In genomic region chr2:177164131-177164530, GRCh38 we compare ENCODE assay signal across 11 cellular contexts. TPM values are rescaled to one million over a fixed set of nuclear protein-coding genes. Genes with fewer than 3 reads are reported as not detected.
DNase-seq lines count a peak whose midpoint lies in the region; ATAC-seq and TF ChIP-seq lines count a peak whose summit lies in the region.
"Had no signal": no experiment of that assay in that cellular context is flagged by ENCODE, and none has a peak within 500 bp of the region (broad histone marks: within the 10 kb centered on the region; RNA-seq: fewer than 3 reads in every experiment).

No MANE protein-coding gene starts in this region.

- no peak overlapping the region for H3K4me3 Mint-ChIP-seq in naive thymus-derived CD4-positive, alpha-beta T cell
- no peak overlapping the region for H3K4me3 Mint-ChIP-seq in T-helper 2 cell treated with Interferon-gamma antibody and Interleukin-4, amounts not matched to agents 5 μg/mL and 100 μg/mL, for 36 hours
- H3K4me3 Mint-ChIP-seq: activated T-helper 17 cell treated with anti-CD3 and anti-CD28 coated beads, Interleukin-2, amount 50 U/mL, for 72 hours; CD4-positive, alpha-beta T cell; memory B cell had no signal

- dilution Hi-C loops in mammary epithelial cell (cut with HindIII; ENCODE audit: low sequenced_read_pairs): loop anchor here (10.0 kb wide), 3 partner anchors 51 to 251 kb away; partner anchors contain the start of gene HNRNPA3

- intact Hi-C loops in A673 (cut with micrococcal nuclease; ENCODE audit: unreplicated experiment): loop anchor here (1.0 to 10.0 kb wide), 6 partner anchors 101 to 1037 kb away; partner anchors contain the start of genes HOXD8 and NFE2L2
- intact Hi-C loops in mammary epithelial cell (cut with micrococcal nuclease): loop anchor here (1.0 to 2.0 kb wide), 9 partner anchors 34 to 595 kb away; no protein-coding TSS in a partner anchor
- intact Hi-C loops in naive thymus-derived CD4-positive, alpha-beta T cell (cut with micrococcal nuclease): loop anchor here (1.0 to 5.0 kb wide), 13 partner anchors 63 to 1037 kb away; partner anchors contain the start of gene HOXD8 (in 1 of the 2)

- H3K27me3 ChIP-seq in A673 (replicated peaks; ENCODE audit: insufficient read depth, low read depth, low read length, poor library complexity) (no peaks in the 10 kb centered on the region), mammary epithelial cell (ENCODE audit: insufficient read depth, low read length) (no peaks in the 10 kb centered on the region)
- H3K27me3 ChIP-seq in naive thymus-derived CD4-positive, alpha-beta T cell (ENCODE audit: control insufficient read depth in 2 of 2, insufficient read depth in 2 of 2, low read length in 2 of 2): no peaks in the 10 kb centered on the region

- H2AFZ ChIP-seq in mammary epithelial cell (ENCODE audit: low read depth, low read length): peak overlapping the region; percentile 84

- peaks cover 0 to 1% (median 0%) of the 10 kb centered on the region in 11 donors for H3K9me3 Mint-ChIP-seq in naive thymus-derived CD4-positive, alpha-beta T cell
- H3K9me3 Mint-ChIP-seq in T-helper 2 cell treated with Interferon-gamma antibody and Interleukin-4, amounts not matched to agents 5 μg/mL and 100 μg/mL, for 36 hours: no peaks in the 10 kb centered on the region
- H3K9me3 Mint-ChIP-seq: activated T-helper 17 cell treated with anti-CD3 and anti-CD28 coated beads, Interleukin-2, amount 50 U/mL, for 72 hours; CD4-positive, alpha-beta T cell; memory B cell had no signal

- 30% methylated on average over 3 of the region's 3 CpGs for WGBS in mammary epithelial cell (ENCODE audit: low coverage, missing lambda C conversion rate)

- CTCF ChIA-PET in A673 (lab: Charles Lee) (interaction anchor here (0.7 to 1.7 kb wide), 8 partner anchors 15 to 1037 kb away, joined by 3 to 12 read pairs (median 3); no protein-coding TSS in a partner anchor), HEK293 (lab: Yijun Ruan, JAX) (interaction anchor here (0.6 to 4.4 kb wide), 43 partner anchors 8 to 605 kb away, joined by 3 to 115 read pairs (median 6); partner anchors contain the start of gene HNRNPA3), mammary epithelial cell (lab: Charles Lee; ENCODE audit: low non-redundant PET) (interaction anchor here (0.6 to 0.7 kb wide), 4 partner anchors 153 to 531 kb away, joined by 3 to 8 read pairs (median 3); no protein-coding TSS in a partner anchor)
- CTCF ChIA-PET in naive thymus-derived CD4-positive, alpha-beta T cell (lab: Charles Lee): interaction anchor here (0.6 to 5.3 kb wide), 33 partner anchors 9 to 609 kb away, joined by 3 to 126 read pairs (median 4); partner anchors contain the start of genes HNRNPA3 and NFE2L2

- H3K36me3 Mint-ChIP-seq in naive thymus-derived CD4-positive, alpha-beta T cell: no peaks in the 10 kb centered on the region
- no peaks in the 10 kb centered on the region for H3K36me3 Mint-ChIP-seq in T-helper 2 cell treated with Interferon-gamma antibody and Interleukin-4, amounts not matched to agents 5 μg/mL and 100 μg/mL, for 36 hours (ENCODE audit: low read depth)
- H3K36me3 Mint-ChIP-seq: memory B cell had no signal

- H3K27ac ChIP-seq in A673 (ENCODE audit: low read depth, low read length, poor library complexity, severe bottlenecking) (no peak overlapping the region), HEK293 (ENCODE audit: extremely low read depth, low read depth, low read length) (no peak overlapping the region), mammary epithelial cell (ENCODE audit: insufficient read depth, low read depth, low read length) (no peak overlapping the region)
- H3K27ac ChIP-seq in naive thymus-derived CD4-positive, alpha-beta T cell (ENCODE audit: low read depth, low read length): no peak overlapping the region

- TF ChIP-seq CTCF in A673 (conservative IDR thresholded peaks at IDR 0.05; ENCODE audit: low read depth, low read length): no peak
- no peak for TF ChIP-seq CTCF in HEK293 (tag by site-specific recombination; IDR thresholded peaks at IDR 0.05)
- TF ChIP-seq CTCF in mammary epithelial cell (conservative IDR thresholded peaks at IDR 0.05 in 1 of 2, IDR thresholded peaks at IDR 0.05 in 1 of 2; ENCODE audit: extremely low read depth in 1 of 2, insufficient read depth in 1 of 2, low read depth in 1 of 2, low read length in 2 of 2): no peak

- H3K27ac Mint-ChIP-seq in naive thymus-derived CD4-positive, alpha-beta T cell: no peak overlapping the region
- H3K27ac Mint-ChIP-seq in T-helper 2 cell treated with Interferon-gamma antibody and Interleukin-4, amounts not matched to agents 5 μg/mL and 100 μg/mL, for 36 hours: no peak overlapping the region
- H3K27ac Mint-ChIP-seq: activated T-helper 17 cell treated with anti-CD3 and anti-CD28 coated beads, Interleukin-2, amount 50 U/mL, for 72 hours; CD4-positive, alpha-beta T cell; memory B cell had no signal

- H3K4me1 Mint-ChIP-seq in naive thymus-derived CD4-positive, alpha-beta T cell: peaks cover 0 to 28% (median 12%) of the 10 kb centered on the region in 7 donors
- H3K4me1 Mint-ChIP-seq in T-helper 2 cell treated with Interferon-gamma antibody and Interleukin-4, amounts not matched to agents 5 μg/mL and 100 μg/mL, for 36 hours (ENCODE audit: low read depth): peaks cover 26% of the 10 kb centered on the region

- H3K9ac ChIP-seq in mammary epithelial cell (ENCODE audit: insufficient read depth, low read length): no peak overlapping the region

- H3K4me3 ChIP-seq in A673 (ENCODE audit: low read depth, low read length, poor library complexity, severe bottlenecking) (peak overlapping the region; percentile 28), HEK293 (ENCODE audit: low read depth, low read length) (peak overlapping the region; percentile 0; the same call in 1 of the 2 replicates), mammary epithelial cell (replicated peaks in 1 of 3; ENCODE audit: insufficient read depth in 1 of 3, low read depth in 2 of 3, low read length in 3 of 3) (peak overlapping the region in 2 of 3 experiments; percentile 29 to 30)
- peak overlapping the region; percentile 25 for H3K4me3 ChIP-seq in naive thymus-derived CD4-positive, alpha-beta T cell (ENCODE audit: low read length)

- H3K79me2 ChIP-seq in mammary epithelial cell (ENCODE audit: insufficient read depth, low read length): no peaks in the 10 kb centered on the region

- in situ Hi-C loops in mammary epithelial cell (cut with MboI; ENCODE audit: low sequenced_read_pairs in 2 of 2): loop anchor here in 1 of 2 donors (5.0 to 25.0 kb wide), 5 partner anchors 101 to 598 kb away; partner anchors contain the start of gene NFE2L2

- peaks cover 48% of the 10 kb centered on the region for H3K4me1 ChIP-seq in A673 (ENCODE audit: insufficient read depth, low read length, poor library complexity, severe bottlenecking)
- H3K4me1 ChIP-seq in HEK293 (ENCODE audit: control insufficient read depth, insufficient read depth, low read length): peaks cover 9% of the 10 kb centered on the region
- peaks cover 32% of the 10 kb centered on the region for H3K4me1 ChIP-seq in mammary epithelial cell (ENCODE audit: insufficient read depth, low read length)
- H3K4me1 ChIP-seq in naive thymus-derived CD4-positive, alpha-beta T cell (ENCODE audit: control insufficient read depth in 2 of 2, insufficient read depth in 2 of 2, low read length in 2 of 2): peaks cover 11 to 16% of the 10 kb centered on the region in 2 donors

- DNase-seq in A673 (ENCODE audit: low spot score) (no peak), mammary epithelial cell (no peak)
- no peak for DNase-seq in naive thymus-derived CD4-positive, alpha-beta T cell
- no peak for DNase-seq in T-helper 2 cell treated with Interferon-gamma antibody and Interleukin-4, amounts not matched to agents 5 μg/mL and 100 μg/mL, for 36 hours (ENCODE audit: low spot score)

- no peak for ATAC-seq in naive thymus-derived CD4-positive, alpha-beta T cell
- ATAC-seq in GM21526 (IDR thresholded peaks at IDR 0.05; ENCODE audit: low FRiP score, unreplicated experiment) (no peak), HG02588 (IDR thresholded peaks at IDR 0.05; ENCODE audit: unreplicated experiment) (no peak), HG03457 (IDR thresholded peaks at IDR 0.05; ENCODE audit: unreplicated experiment) (no peak)

- POLR2A ChIA-PET in A673 (lab: Charles Lee; ENCODE audit: low non-redundant PET): no interaction called here
- POLR2A ChIA-PET in HEK293 (lab: Yijun Ruan, JAX): interaction anchor here (0.6 to 1.9 kb wide), 5 partner anchors 46 to 101 kb away, joined by 3 to 9 read pairs (median 4); partner anchors contain the start of gene NFE2L2
- POLR2A ChIA-PET in naive thymus-derived CD4-positive, alpha-beta T cell (lab: Charles Lee): interaction anchor here (0.6 to 4.7 kb wide), 15 partner anchors 16 to 745 kb away, joined by 3 to 176 read pairs (median 7); partner anchors contain the start of genes HNRNPA3 and NFE2L2

- no TSS peak for BruUV-seq in A673 (replicated peaks; lab: Mats Ljungman, UMichigan)
- BruUV-seq in mammary epithelial cell (replicated peaks; lab: Mats Ljungman, UMichigan): no TSS peak

- peaks cover 0 to 9% (median 0%) of the 10 kb centered on the region in 5 donors for H3K27me3 Mint-ChIP-seq in naive thymus-derived CD4-positive, alpha-beta T cell
- H3K27me3 Mint-ChIP-seq in T-helper 2 cell treated with Interferon-gamma antibody and Interleukin-4, amounts not matched to agents 5 μg/mL and 100 μg/mL, for 36 hours (ENCODE audit: low read depth): peaks cover 9% of the 10 kb centered on the region
- H3K27me3 Mint-ChIP-seq: CD4-positive, alpha-beta T cell; memory B cell had no signal

- no peaks in the 10 kb centered on the region for H4K20me1 ChIP-seq in mammary epithelial cell (ENCODE audit: insufficient read depth, low read length)

- no peaks in the 10 kb centered on the region for H3K9me3 ChIP-seq in A673 (ENCODE audit: low read depth, low read length, poor library complexity, severe bottlenecking)
- no peaks in the 10 kb centered on the region for H3K9me3 ChIP-seq in HEK293 (ENCODE audit: control insufficient read depth, insufficient read depth, low read depth, low read length)
- H3K9me3 ChIP-seq in mammary epithelial cell (replicated peaks; ENCODE audit: insufficient read depth, low read length): no peaks in the 10 kb centered on the region
- no peaks in the 10 kb centered on the region for H3K9me3 ChIP-seq in naive thymus-derived CD4-positive, alpha-beta T cell (ENCODE audit: control insufficient read depth in 2 of 3, low read length in 3 of 3)

- H3K36me3 ChIP-seq in A673 (ENCODE audit: insufficient read depth, low read length, poor library complexity, severe bottlenecking) (no peaks in the 10 kb centered on the region), HEK293 (ENCODE audit: control insufficient read depth in 2 of 2, insufficient read depth in 1 of 2, low read length in 2 of 2) (no peaks in the 10 kb centered on the region), mammary epithelial cell (ENCODE audit: insufficient read depth, low read length) (no peaks in the 10 kb centered on the region)
- H3K36me3 ChIP-seq in naive thymus-derived CD4-positive, alpha-beta T cell (ENCODE audit: control insufficient read depth in 2 of 3, insufficient read depth in 3 of 3, low read length in 3 of 3): no peaks in the 10 kb centered on the region

- peak overlapping the region; percentile 86 for H3K4me2 ChIP-seq in mammary epithelial cell (ENCODE audit: insufficient read depth, low read depth, low read length)

RNA-seq across cellular contexts. Expression of gene HNRNPA3, which starts 48.5 kb away (rescaled TPM):
- 454 and 462 TPM in 2 replicates for total RNA-seq in A673 (2021)
- 100 to 1,000 TPM in 1 of 2 donors, 10 to 100 TPM in 1; 18.2 to 196 TPM for total RNA-seq in mammary epithelial cell
- polyA plus RNA-seq in mammary epithelial cell: 59.9 TPM
- polyA minus RNA-seq in mammary epithelial cell: 29.6 TPM
- total RNA-seq in naive thymus-derived CD4-positive, alpha-beta T cell: 100 to 1,000 TPM; 151 to 311 (median 184) TPM
- 10 to 100 TPM; 53.3 to 69.0 TPM for polyA plus RNA-seq in naive thymus-derived CD4-positive, alpha-beta T cell
